8 cellular contexts compared by ENCODE assay signal in genomic region chr6:44387346-44388134, GRCh38.
DNase-seq lines count a peak whose midpoint lies in the region; ATAC-seq lines count a peak whose summit lies in the region.

TSS of gene CDC5L (plus strand) at chr6:44387706. CDS start at chr6:44387824, 118 bp downstream.

- no peaks in the 10 kb centered on the region for H3K9me3 ChIP-seq in BLaER1

- ATAC-seq in GM19328 (IDR thresholded peaks at IDR 0.05; ENCODE audit: unreplicated experiment) (peak; percentile 84), HG03520 (IDR thresholded peaks at IDR 0.05; ENCODE audit: unreplicated experiment) (peak; percentile 89)

- H4K20me1 ChIP-seq in BLaER1 = peaks cover 39% of the 10 kb centered on the region

- peak within 1 kb of the TSS; percentile 98 for H3K4me2 ChIP-seq in BLaER1

- peaks cover 33% of the 10 kb centered on the region for H3K36me3 ChIP-seq in BLaER1

- DNase-seq in NCI-H748 (lab: John Stamatoyannopoulos, UW; ENCODE audit: unreplicated experiment) = peak; percentile 100
- DNase-seq in activated CD4-positive, alpha-beta T cell treated with anti-CD3 and anti-CD28 coated beads, Interleukin-2, amount 50 U/mL, for 1 hour = peak; percentile 84
- DNase-seq in dedifferentiated amniotic fluid mesenchymal stem cell (ENCODE audit: extremely low spot score) = peak; percentile 99
- peak; percentile 100 for DNase-seq in left kidney (ENCODE audit: low read depth, low spot score)
- peak; percentile 91 to 92 for DNase-seq in stimulated activated CD4-positive, alpha-beta T cell treated with anti-CD3 and anti-CD28 coated beads, Interleukin-2, amount 100 ng/mL, for 24 hours

- peak within 1 kb of the TSS; percentile 86 for H3K4me3 ChIP-seq in BLaER1

- H3K4me1 ChIP-seq in BLaER1 = peaks cover 32% of the 10 kb centered on the region

- peak within 1 kb of the TSS; percentile 96 for H3K27ac ChIP-seq in BLaER1

- peak within 1 kb of the TSS; percentile 95 for H3K9ac ChIP-seq in BLaER1

- H3K27me3 ChIP-seq in BLaER1 = no peaks in the 10 kb centered on the region

Comparison
In these comparisons a context has a peak if more than half of its experiments do, and no peak if none do; other contexts are left out.
1. Peak in every context shown above with its lines: DNase-seq, ATAC-seq, H3K4me3 ChIP-seq and H3K27ac ChIP-seq.